Comparison of ENCODE assay signal across 1 cellular context in the genomic region with DNA sequence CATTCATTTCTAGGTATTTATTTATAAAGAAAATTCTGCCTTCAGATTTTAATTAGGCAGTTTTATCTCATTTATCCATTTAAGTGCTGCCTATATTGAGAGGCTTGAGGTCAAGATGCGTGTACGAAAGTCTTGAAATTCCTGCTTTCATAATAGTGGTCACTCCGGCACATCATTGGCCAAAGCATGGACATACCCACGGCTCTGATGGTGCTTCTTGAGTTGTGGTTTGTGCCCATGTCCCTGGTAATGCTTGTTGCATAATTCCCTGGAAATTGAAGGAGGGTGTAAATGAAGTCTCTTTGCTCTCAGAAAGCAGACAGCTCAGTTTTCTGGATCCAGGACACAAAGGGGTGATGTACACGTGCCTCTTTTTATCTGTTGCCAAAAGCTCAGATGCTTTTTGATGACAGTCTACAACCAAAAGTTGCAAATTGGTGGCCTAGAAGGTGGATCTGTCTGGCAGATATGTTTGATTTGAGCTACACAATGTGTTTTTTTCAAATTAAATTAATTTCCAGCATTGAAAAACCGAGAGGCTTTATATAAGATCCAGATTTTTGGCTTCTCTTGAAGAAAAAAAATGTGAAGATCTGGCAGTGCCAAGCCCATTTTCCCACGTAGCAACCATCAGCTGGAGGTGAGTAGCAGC.
TF ChIP-seq lines count a peak whose summit lies in the region.

No MANE protein-coding gene starts in this region.

TF ChIP-seq in HepG2, 621 proteins besides CTCF, POLR2A, EP300 and RAD21 (continued from another document):
- TF ChIP-seq, protein P1, sequence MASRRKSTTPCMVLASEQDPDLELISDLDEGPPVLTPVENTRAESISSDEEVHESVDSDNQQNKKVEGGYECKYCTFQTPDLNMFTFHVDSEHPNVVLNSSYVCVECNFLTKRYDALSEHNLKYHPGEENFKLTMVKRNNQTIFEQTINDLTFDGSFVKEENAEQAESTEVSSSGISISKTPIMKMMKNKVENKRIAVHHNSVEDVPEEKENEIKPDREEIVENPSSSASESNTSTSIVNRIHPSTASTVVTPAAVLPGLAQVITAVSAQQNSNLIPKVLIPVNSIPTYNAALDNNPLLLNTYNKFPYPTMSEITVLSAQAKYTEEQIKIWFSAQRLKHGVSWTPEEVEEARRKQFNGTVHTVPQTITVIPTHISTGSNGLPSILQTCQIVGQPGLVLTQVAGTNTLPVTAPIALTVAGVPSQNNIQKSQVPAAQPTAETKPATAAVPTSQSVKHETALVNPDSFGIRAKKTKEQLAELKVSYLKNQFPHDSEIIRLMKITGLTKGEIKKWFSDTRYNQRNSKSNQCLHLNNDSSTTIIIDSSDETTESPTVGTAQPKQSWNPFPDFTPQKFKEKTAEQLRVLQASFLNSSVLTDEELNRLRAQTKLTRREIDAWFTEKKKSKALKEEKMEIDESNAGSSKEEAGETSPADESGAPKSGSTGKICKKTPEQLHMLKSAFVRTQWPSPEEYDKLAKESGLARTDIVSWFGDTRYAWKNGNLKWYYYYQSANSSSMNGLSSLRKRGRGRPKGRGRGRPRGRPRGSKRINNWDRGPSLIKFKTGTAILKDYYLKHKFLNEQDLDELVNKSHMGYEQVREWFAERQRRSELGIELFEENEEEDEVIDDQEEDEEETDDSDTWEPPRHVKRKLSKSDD (CRISPR knock-in tag; IDR thresholded peaks at IDR 0.05; ENCODE audit: low read depth), result no peak
- TF ChIP-seq CHD2 (IDR thresholded peaks at IDR 0.05; ENCODE audit: low read depth, low read length), result no peak
